In the genomic region with DNA sequence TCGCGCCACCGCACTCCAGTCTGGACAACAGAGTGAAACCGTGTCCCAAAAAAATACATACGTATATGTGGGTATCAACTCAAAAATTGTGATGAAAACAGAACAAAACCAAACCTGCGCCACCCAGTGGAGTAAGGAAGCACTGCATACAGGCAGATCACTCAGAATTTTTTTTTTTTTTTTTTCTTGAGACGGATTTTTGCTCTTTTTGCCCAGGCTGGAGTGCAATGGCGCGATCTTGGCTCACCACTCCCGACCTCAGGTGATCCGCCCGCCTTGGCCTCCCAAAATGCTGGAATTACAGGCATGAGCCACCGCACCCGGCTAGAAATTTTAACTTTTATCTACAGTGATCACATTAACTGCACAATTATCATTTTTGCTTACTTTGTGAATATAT, we compare ENCODE assay signal across 9 cellular contexts. TPM values are rescaled to one million over a fixed set of nuclear protein-coding genes. Genes with fewer than 3 reads are reported as not detected.
DNase-seq lines count a peak whose midpoint lies in the region; ATAC-seq and TF ChIP-seq lines count a peak whose summit lies in the region.
"Had no signal": no experiment of that assay in that cellular context is flagged by ENCODE, and none has a peak within 500 bp of the region (broad histone marks: within the 10 kb centered on the region; RNA-seq: fewer than 3 reads in every experiment).

No MANE protein-coding gene starts in this region.

- no peaks in the 10 kb centered on the region for H3K4me1 Mint-ChIP-seq in immature natural killer cell

- no peaks in the 10 kb centered on the region for H3K36me3 Mint-ChIP-seq in immature natural killer cell
- H3K36me3 Mint-ChIP-seq: activated naive CD4-positive, alpha-beta T cell treated with anti-CD3 and anti-CD28 coated beads, Interleukin-2, amount 50 U/mL, for 24 hours had no signal

- H3K4me3 ChIP-seq in ascending aorta = no peak overlapping the region

- H3K4me3 Mint-ChIP-seq in immature natural killer cell = no peak overlapping the region
- H3K4me3 Mint-ChIP-seq: activated naive CD4-positive, alpha-beta T cell treated with anti-CD3 and anti-CD28 coated beads, Interleukin-2, amount 50 U/mL, for 24 hours had no signal

- peak; percentile 67 to 93 (median 91) for TF ChIP-seq CTCF in ascending aorta (IDR thresholded peaks at IDR 0.05)

- H3K9me3 Mint-ChIP-seq in immature natural killer cell = peaks cover 0 to 2% (median 0%) of the 10 kb centered on the region in 6 donors
- H3K9me3 Mint-ChIP-seq: activated naive CD4-positive, alpha-beta T cell treated with anti-CD3 and anti-CD28 coated beads, Interleukin-2, amount 50 U/mL, for 24 hours had no signal

- H3K9me3 ChIP-seq in ascending aorta = no peaks in the 10 kb centered on the region

- H3K27ac ChIP-seq in ascending aorta = no peak overlapping the region

- H3K27ac Mint-ChIP-seq in immature natural killer cell = no peak overlapping the region
- H3K27ac Mint-ChIP-seq: activated naive CD4-positive, alpha-beta T cell treated with anti-CD3 and anti-CD28 coated beads, Interleukin-2, amount 50 U/mL, for 24 hours had no signal

- ATAC-seq in HG02938 (IDR thresholded peaks at IDR 0.05; ENCODE audit: unreplicated experiment) (peak; percentile 68), GM21529 (IDR thresholded peaks at IDR 0.05; ENCODE audit: unreplicated experiment) (no peak)

- intact Hi-C loops in ascending aorta (cut with DNase I) = loop anchor here (1.0 kb wide), 1 partner anchor 136 kb away; no protein-coding TSS in a partner anchor

- no peaks in the 10 kb centered on the region for H3K4me1 ChIP-seq in ascending aorta

- DNase-seq in COLO829 (ENCODE audit: low spot score) (peak; percentile 58), T-helper 1 cell (peak; percentile 25 to 70 (median 47)), ascending aorta (ENCODE audit: low spot score in 2 of 2) (peak in 1 of 2 donors; percentile 74), immature natural killer cell (peak; percentile 46 to 63 (median 55)), SHP77 (lab: John Stamatoyannopoulos, UW) (no peak)
- peak; percentile 42 to 59 for DNase-seq in stimulated activated CD4-positive, alpha-beta T cell treated with anti-CD3 and anti-CD28 coated beads, Interleukin-15, amount 100 ng/mL, for 48 hours (ENCODE audit: low read depth in 2 of 2)

- no peaks in the 10 kb centered on the region for H3K27me3 ChIP-seq in ascending aorta

- H3K36me3 ChIP-seq in ascending aorta = no peaks in the 10 kb centered on the region

- peaks cover 0 to 3% (median 2%) of the 10 kb centered on the region in 3 donors for H3K27me3 Mint-ChIP-seq in immature natural killer cell (ENCODE audit: low read depth in 3 of 3)
- H3K27me3 Mint-ChIP-seq: activated naive CD4-positive, alpha-beta T cell treated with anti-CD3 and anti-CD28 coated beads, Interleukin-2, amount 50 U/mL, for 24 hours had no signal

RNA-seq across cellular contexts. Expression of a gene that starts 9.1 kb away (rescaled TPM):
- not detected for total RNA-seq in ascending aorta
- under 1 TPM in 1 of 3 donors, not detected in 2; 0.07 TPM for polyA plus RNA-seq in immature natural killer cell

Comparison
In these comparisons a context has a peak if more than half of its experiments do, and no peak if none do; other contexts are left out.
1. DNase-seq: peak in COLO829 (single experiment), T-helper 1 cell (5 of 5), immature natural killer cell (3 of 3) and stimulated activated CD4-positive, alpha-beta T cell treated with anti-CD3 and anti-CD28 coated beads, Interleukin-15, amount 100 ng/mL, for 48 hours (2 of 2); none in SHP77 (0 of 2).